In genomic region chr18:12702221-12703095, GRCh38 we compare ENCODE assay signal across 1 cellular context.
TF ChIP-seq lines count a peak whose summit lies in the region.

A gene with protein sequence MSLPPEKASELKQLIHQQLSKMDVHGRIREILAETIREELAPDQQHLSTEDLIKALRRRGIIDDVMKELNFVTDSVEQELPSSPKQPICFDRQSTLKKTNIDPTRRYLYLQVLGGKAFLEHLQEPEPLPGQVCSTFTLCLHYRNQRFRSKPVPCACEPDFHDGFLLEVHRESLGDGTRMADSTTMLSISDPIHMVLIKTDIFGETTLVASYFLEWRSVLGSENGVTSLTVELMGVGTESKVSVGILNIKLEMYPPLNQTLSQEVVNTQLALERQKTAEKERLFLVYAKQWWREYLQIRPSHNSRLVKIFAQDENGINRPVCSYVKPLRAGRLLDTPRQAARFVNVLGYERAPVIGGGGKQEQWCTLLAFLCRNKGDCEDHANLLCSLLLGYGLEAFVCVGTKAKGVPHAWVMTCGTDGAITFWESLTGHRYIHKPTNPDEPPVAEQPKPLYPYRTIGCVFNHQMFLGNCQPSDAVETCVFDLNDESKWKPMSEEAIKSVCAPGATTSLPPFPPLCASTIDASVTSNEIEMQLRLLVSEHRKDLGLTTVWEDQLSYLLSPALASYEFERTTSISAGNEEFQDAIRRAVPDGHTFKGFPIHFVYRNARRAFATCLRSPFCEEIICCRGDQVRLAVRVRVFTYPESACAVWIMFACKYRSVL (minus strand): TSS chr18:12702723. CDS start chr18:12702548, 175 bp downstream.
A gene with protein sequence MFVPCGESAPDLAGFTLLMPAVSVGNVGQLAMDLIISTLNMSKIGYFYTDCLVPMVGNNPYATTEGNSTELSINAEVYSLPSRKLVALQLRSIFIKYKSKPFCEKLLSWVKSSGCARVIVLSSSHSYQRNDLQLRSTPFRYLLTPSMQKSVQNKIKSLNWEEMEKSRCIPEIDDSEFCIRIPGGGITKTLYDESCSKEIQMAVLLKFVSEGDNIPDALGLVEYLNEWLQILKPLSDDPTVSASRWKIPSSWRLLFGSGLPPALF (plus strand): TSS chr18:12703042. CDS start chr18:12703108, 66 bp downstream.

TF ChIP-seq in GM12878, 131 proteins besides CTCF, POLR2A, EP300 and RAD21 (continued from another document):
- TF ChIP-seq SMAD1 (IDR thresholded peaks at IDR 0.05; ENCODE audit: low read depth, partially characterized antibody) (peak; percentile 49), MTA2 (IDR thresholded peaks at IDR 0.05; ENCODE audit: low read depth) (no peak), MYB (IDR thresholded peaks at IDR 0.05; ENCODE audit: borderline replicate concordance, low read depth, low read length) (peak; percentile 99), YBX1 (IDR thresholded peaks at IDR 0.05) (no peak), SMAD5 (IDR thresholded peaks at IDR 0.05; ENCODE audit: low read depth) (0 out of 2 replicates have a peak, but pooled peaks have one; percentile 26), RELB (IDR thresholded peaks at IDR 0.05; ENCODE audit: low read depth) (peak; percentile 90), SIX5 (IDR thresholded peaks at IDR 0.05; ENCODE audit: low read depth, low read length, severe bottlenecking) (peak; percentile 13), CBX5 (IDR thresholded peaks at IDR 0.05; ENCODE audit: low read depth) (no peak), ZZZ3 (IDR thresholded peaks at IDR 0.05; ENCODE audit: control insufficient read depth, insufficient read length, low read depth) (no peak), RELA (IDR thresholded peaks at IDR 0.05; ENCODE audit: borderline replicate concordance, partially characterized antibody) (peak; percentile 82), NR2F1 (conservative IDR thresholded peaks at IDR 0.05) (peak; percentile 74), RUNX3 (IDR thresholded peaks at IDR 0.05; ENCODE audit: low read length) (no peak), E4F1 (IDR thresholded peaks at IDR 0.05; ENCODE audit: borderline replicate concordance, partially characterized antibody) (peak; percentile 56), BCL3 (IDR thresholded peaks at IDR 0.05; ENCODE audit: borderline replicate concordance, insufficient read depth, low read depth, low read length, poor library complexity, severe bottlenecking) (peak; percentile 23), FOXM1 (IDR thresholded peaks at IDR 0.05; ENCODE audit: low read depth, low read length) (no peak), MYC (IDR thresholded peaks at IDR 0.05; ENCODE audit: insufficient read depth, insufficient read length, insufficient replicate concordance, low read length, severe bottlenecking) (peak; percentile 97), POLR2AphosphoS5 (IDR thresholded peaks at IDR 0.05; ENCODE audit: low read length) (peak; percentile 93), NR2C2 (IDR thresholded peaks at IDR 0.05; ENCODE audit: borderline replicate concordance, control insufficient read depth, insufficient read length, low read depth) (no peak), NBN (IDR thresholded peaks at IDR 0.05) (peak; percentile 74; the same call in 1 of the 2 replicates), STAT1 (conservative IDR thresholded peaks at IDR 0.05) (peak; percentile 82), POU2F2 (IDR thresholded peaks at IDR 0.05; ENCODE audit: borderline replicate concordance, low read depth, low read length) (peak; percentile 61; the same call in 1 of the 3 replicates), ZBTB11 (CRISPR knock-in tag; IDR thresholded peaks at IDR 0.05) (no peak), E2F4 (IDR thresholded peaks at IDR 0.05; ENCODE audit: low read depth, low read length) (peak; percentile 89), FOXK2 (IDR thresholded peaks at IDR 0.05) (peak; percentile 68), SP1 (IDR thresholded peaks at IDR 0.05; ENCODE audit: low read depth, low read length) (peak; percentile 28), TAF1 (IDR thresholded peaks at IDR 0.05; ENCODE audit: borderline replicate concordance, low read depth, low read length) (peak; percentile 98), ZNF592 (IDR thresholded peaks at IDR 0.05) (peak; percentile 96)
TF ChIP-seq in GM12878: peak in this region for 58.
